Comparison of ENCODE assay signal across 18 cellular contexts in the genomic region with DNA sequence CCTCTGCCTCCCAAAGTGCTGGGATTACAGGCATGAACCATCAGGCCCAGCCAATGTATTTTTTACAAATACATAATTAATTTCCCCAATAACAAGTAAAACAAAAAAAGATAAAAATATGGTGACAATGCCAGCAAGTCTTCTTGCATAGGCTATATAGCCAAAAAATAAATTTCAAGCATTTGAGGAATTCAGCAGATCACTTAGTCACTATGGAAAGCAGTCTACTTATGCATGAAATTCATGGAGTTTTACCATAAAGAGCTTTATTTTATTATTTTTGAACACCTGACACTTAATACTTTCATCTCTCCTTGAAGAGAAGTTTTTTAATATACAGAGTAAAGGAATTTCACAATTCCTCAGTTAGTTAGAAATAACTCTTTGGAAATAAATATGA.
A peak's percentile ranks its signal among the peaks of the same experiment; 100 is the strongest.
DNase-seq lines count a peak whose midpoint lies in the region; ATAC-seq and TF ChIP-seq lines count a peak whose summit lies in the region.
"Had no signal": no experiment of that assay in that cellular context is flagged by ENCODE, and none has a peak within 500 bp of the region (broad histone marks: within the 10 kb centered on the region; RNA-seq: fewer than 3 reads in every experiment).

No MANE protein-coding gene starts in this region.

- no peak overlapping the region for H3K27ac Mint-ChIP-seq in stimulated activated naive CD8-positive, alpha-beta T cell treated with anti-CD3 and anti-CD28 coated beads, Interleukin-15, amount 100 ng/mL, for 72 hours
- H3K27ac Mint-ChIP-seq: CD4-positive, alpha-beta T cell had no signal

- no peak for ATAC-seq in GM18858 (IDR thresholded peaks at IDR 0.05; ENCODE audit: unreplicated experiment)
- ATAC-seq in stimulated activated naive CD8-positive, alpha-beta T cell treated with anti-CD3 and anti-CD28 coated beads, Interleukin-15, amount 100 ng/mL, for 72 hours: no peak
- ATAC-seq: Panc1, Right ventricle myocardium inferior had no signal

- no peak overlapping the region for H3K4me3 Mint-ChIP-seq in stimulated activated naive CD8-positive, alpha-beta T cell treated with anti-CD3 and anti-CD28 coated beads, Interleukin-15, amount 100 ng/mL, for 72 hours
- H3K4me3 Mint-ChIP-seq: CD4-positive, alpha-beta T cell had no signal

- TF ChIP-seq CTCF in AG04449 (IDR thresholded peaks at IDR 0.05; ENCODE audit: insufficient read depth, low read length, missing control alignments) (no peak), RWPE1 (conservative IDR thresholded peaks at IDR 0.05; ENCODE audit: low read depth) (no peak)

- DNase-seq in AG04449 (ENCODE audit: low read depth, low spot score): peak; percentile 24
- DNase-seq in HS-27A (ENCODE audit: low read depth): peak; percentile 34
- peak; percentile 2 for DNase-seq in astrocyte of the hippocampus (ENCODE audit: low read depth, low spot score)
- DNase-seq in fibroblast of peridontal ligament (ENCODE audit: extremely low read depth): peak; percentile 29
- DNase-seq in RWPE1 (ENCODE audit: low spot score): no peak
- no peak for DNase-seq in stimulated activated naive CD8-positive, alpha-beta T cell treated with anti-CD3 and anti-CD28 coated beads, Interleukin-15, amount 100 ng/mL, for 72 hours
- no peak for DNase-seq in NCI-H748 (lab: John Stamatoyannopoulos, UW; ENCODE audit: unreplicated experiment)
- DNase-seq: 8988T; BE2C; Caco-2; CD4-positive, alpha-beta T cell; Karpas-422; NCI-H1436; NCI-H2029; NCI-H526 had no signal

- CTCF ChIA-PET in AG04449 (lab: Yijun Ruan, JAX) (interaction anchor here (2.5 kb wide), 1 partner anchor 171 kb away, joined by 6 read pairs; no protein-coding TSS in a partner anchor), RWPE1 (lab: Yijun Ruan, JAX) (no interaction called here)

- H3K4me3 ChIP-seq in AG04449 (ENCODE audit: low read depth, low read length): no peak overlapping the region

- H3K27me3 Mint-ChIP-seq in stimulated activated naive CD8-positive, alpha-beta T cell treated with anti-CD3 and anti-CD28 coated beads, Interleukin-15, amount 100 ng/mL, for 72 hours: no peaks in the 10 kb centered on the region
- H3K27me3 Mint-ChIP-seq: CD4-positive, alpha-beta T cell had no signal

- no peaks in the 10 kb centered on the region for H3K4me1 Mint-ChIP-seq in stimulated activated naive CD8-positive, alpha-beta T cell treated with anti-CD3 and anti-CD28 coated beads, Interleukin-15, amount 100 ng/mL, for 72 hours

- POLR2A ChIA-PET in AG04449 (lab: Yijun Ruan, JAX) (no interaction called here), RWPE1 (lab: Yijun Ruan, JAX; ENCODE audit: low non-redundant PET) (no interaction called here)

- no peaks in the 10 kb centered on the region for H3K9me3 Mint-ChIP-seq in stimulated activated naive CD8-positive, alpha-beta T cell treated with anti-CD3 and anti-CD28 coated beads, Interleukin-15, amount 100 ng/mL, for 72 hours
- H3K9me3 Mint-ChIP-seq: CD4-positive, alpha-beta T cell had no signal

- H3K27ac ChIP-seq in RWPE1: no peak overlapping the region

Comparison
In these comparisons a context has a peak if more than half of its experiments do, and no peak if none do; other contexts are left out.
1. DNase-seq: peak in AG04449 (single experiment), HS-27A (single experiment), astrocyte of the hippocampus (single experiment) and fibroblast of peridontal ligament (single experiment); none in RWPE1 (single experiment), stimulated activated naive CD8-positive, alpha-beta T cell treated with anti-CD3 and anti-CD28 coated beads, Interleukin-15, amount 100 ng/mL, for 72 hours (0 of 2) and NCI-H748 (single experiment).